ENCODE assay signal across 8 cellular contexts in the genomic region with DNA sequence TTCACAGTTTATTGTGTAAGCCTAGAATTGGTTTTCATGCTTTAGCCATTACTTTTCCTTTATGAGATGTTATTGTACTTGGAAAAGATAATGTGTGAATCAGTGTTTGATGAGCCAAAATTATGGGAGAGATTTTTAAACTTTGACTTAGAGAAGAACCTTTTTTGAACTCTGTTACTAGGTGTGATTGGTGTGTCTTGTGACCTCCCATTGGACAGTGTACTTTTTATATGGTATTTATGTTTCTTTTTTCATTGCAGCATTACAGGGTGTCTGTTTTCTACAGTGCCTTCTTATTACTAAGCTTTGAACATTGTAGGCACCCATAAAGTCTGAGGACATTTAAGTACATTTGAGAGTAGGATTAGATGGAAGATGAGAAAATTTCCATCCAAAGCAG.
"Had no signal": no experiment of that assay in that cellular context is flagged by ENCODE, and none has a peak within 500 bp of the region (broad histone marks: within the 10 kb centered on the region; RNA-seq: fewer than 3 reads in every experiment).

No MANE protein-coding gene starts in this region.

- H3K4me1 Mint-ChIP-seq: GM23338, H9 had no signal

- DNase-seq: H9, HCEC 1CT, IMR-90 had no signal

- H3K4me3 Mint-ChIP-seq: GM23338, H9 had no signal

- H2AFZ ChIP-seq: GM23338 had no signal

- H3K27ac ChIP-seq: HL-60 had no signal

- FAIRE-seq: H1, H54, K562 had no signal

- H3K27ac Mint-ChIP-seq: GM23338 had no signal

- H3K4me2 ChIP-seq: GM23338 had no signal

- ATAC-seq: GM23338, K562 had no signal

- H3K4me3 ChIP-seq: GM23338, K562 had no signal
